18 cellular contexts compared by ENCODE assay signal in genomic region chr7:129841465-129841864, GRCh38.
DNase-seq lines count a peak whose midpoint lies in the region; ATAC-seq and TF ChIP-seq lines count a peak whose summit lies in the region.
"Had no signal": no experiment of that assay in that cellular context is flagged by ENCODE, and none has a peak within 500 bp of the region (broad histone marks: within the 10 kb centered on the region; RNA-seq: fewer than 3 reads in every experiment).

No MANE protein-coding gene starts in this region.

- H3K9ac ChIP-seq in DND-41 (ENCODE audit: low read depth, low read length): no peak overlapping the region

- H3K79me2 ChIP-seq in DND-41 (ENCODE audit: insufficient read depth, low read length): no peaks in the 10 kb centered on the region

- H3K27me3 Mint-ChIP-seq in T-cell: no peaks in the 10 kb centered on the region
- H3K27me3 Mint-ChIP-seq in immature natural killer cell (ENCODE audit: low read depth in 3 of 3): peaks cover 0 to 4% (median 2%) of the 10 kb centered on the region in 3 donors

- TF ChIP-seq EP300 in sigmoid colon (IDR thresholded peaks at IDR 0.05): no peak

- H3K4me1 ChIP-seq in DND-41 (ENCODE audit: insufficient read depth, low read length): peaks cover 6% of the 10 kb centered on the region; the same call in 1 of the 2 replicates
- H3K4me1 ChIP-seq in sigmoid colon: peaks cover 0 to 52% (median 36%) of the 10 kb centered on the region in 4 donors

- H3K27me3 ChIP-seq in DND-41 (ENCODE audit: insufficient read depth, low read length, poor library complexity) (no peaks in the 10 kb centered on the region), sigmoid colon (no peaks in the 10 kb centered on the region)
- H3K27me3 ChIP-seq: esophagus muscularis mucosa, tibial nerve had no signal

- H4K20me1 ChIP-seq in DND-41 (ENCODE audit: insufficient read depth, low read length): no peaks in the 10 kb centered on the region; the same call in 1 of the 2 replicates

- H3K36me3 ChIP-seq in DND-41 (ENCODE audit: insufficient read depth, low read length): no peaks in the 10 kb centered on the region
- H3K36me3 ChIP-seq in sigmoid colon: peaks cover 0 to 24% (median 2%) of the 10 kb centered on the region in 4 donors

- no peak overlapping the region for H3K4me2 ChIP-seq in DND-41 (ENCODE audit: insufficient read depth, low read length)

- H3K27ac Mint-ChIP-seq in T-cell: peak overlapping the region; percentile 43 to 75
- peak overlapping the region in 2 of 6 donors; percentile 7 to 62 for H3K27ac Mint-ChIP-seq in immature natural killer cell

- no peak overlapping the region for H3K4me3 ChIP-seq in DND-41 (ENCODE audit: low read depth in 1 of 2, low read length in 2 of 2)
- H3K4me3 ChIP-seq in sigmoid colon: no peak overlapping the region
- H3K4me3 ChIP-seq: esophagus muscularis mucosa, SK-N-MC, tibial nerve had no signal

- CTCF ChIA-PET in T-cell (lab: Charles Lee): interaction anchor here in 1 of 2 donors (0.7 kb wide), 1 partner anchor 51 kb away, joined by 3 read pairs; no protein-coding TSS in a partner anchor

- intact Hi-C loops in sigmoid colon (cut with DNase I): no loop called here

- H2AFZ ChIP-seq in DND-41 (ENCODE audit: low read depth, low read length): no peak overlapping the region

- ATAC-seq in DND-41 (ENCODE audit: insufficient read depth, low read depth) (peak; percentile 52; the same call in 2 of the 3 replicates), T-cell (replicated peaks in 1 of 4) (peak in 3 of 4 experiments; percentile 43 to 70 (median 60)), HG03280 (IDR thresholded peaks at IDR 0.05; ENCODE audit: unreplicated experiment) (no peak), omental fat pad (ENCODE audit: low FRiP score) (no peak)

- DNase-seq in AML-193 (lab: John Stamatoyannopoulos, UW) (peak; percentile 41 to 66), DND-41 (no peak), T-cell (no peak), immature natural killer cell (no peak), sigmoid colon (no peak), omental fat pad (ENCODE audit: low spot score) (no peak)
- no peak for DNase-seq in stimulated activated CD4-positive, alpha-beta T cell treated with anti-CD3 and anti-CD28 coated beads, Interleukin-1b, Interleukin-23, amount 100 ng/mL, for 48 hours
- DNase-seq: activated effector memory CD4-positive, alpha-beta T cell treated with anti-CD3 and anti-CD28 coated beads, Interleukin-2, amount 50 U/mL, for 16 hours; dermis blood vessel endothelial cell; Karpas-422; midbrain; NCI-H187; NCI-H446 treated with DMSO at 0.1 percent for 48 hours; stimulated activated CD4-positive, alpha-beta T cell treated with anti-CD3 and anti-CD28 coated beads, Interleukin-4, amount 100 ng/mL, for 1 hour had no signal

- 87 to 93% methylated on average over 3 of the region's 3 CpGs for WGBS in sigmoid colon, 2 donors

- POLR2A ChIA-PET in T-cell (lab: Charles Lee): no interaction called here

- H3K27ac ChIP-seq in DND-41 (ENCODE audit: low read length): no peak overlapping the region
- H3K27ac ChIP-seq in sigmoid colon: peak overlapping the region in 2 of 4 donors; percentile 43 to 50
- H3K27ac ChIP-seq: SK-N-MC, tibial nerve had no signal

- H3K9me3 ChIP-seq in DND-41 (ENCODE audit: insufficient read depth, low read length, severe bottlenecking): no peaks in the 10 kb centered on the region
- no peaks in the 10 kb centered on the region for H3K9me3 ChIP-seq in sigmoid colon
- H3K9me3 ChIP-seq: esophagus muscularis mucosa, tibial nerve had no signal

- H3K36me3 Mint-ChIP-seq in T-cell (peaks cover 16% of the 10 kb centered on the region), immature natural killer cell (peaks cover 0 to 18% (median 0%) of the 10 kb centered on the region in 3 donors)

- H3K4me1 Mint-ChIP-seq in T-cell (peaks cover 43 to 52% (median 52%) of the 10 kb centered on the region in 3 donors), immature natural killer cell (peaks cover 53 to 59% of the 10 kb centered on the region in 2 donors)

- no peaks in the 10 kb centered on the region for H3K9me3 Mint-ChIP-seq in T-cell
- H3K9me3 Mint-ChIP-seq in immature natural killer cell: no peaks in the 10 kb centered on the region

- TF ChIP-seq CTCF in DND-41 (IDR thresholded peaks at IDR 0.05; ENCODE audit: borderline replicate concordance, extremely low read depth, low read length, poor library complexity, severe bottlenecking) (no peak), sigmoid colon (IDR thresholded peaks at IDR 0.05) (no peak), omental fat pad (IDR thresholded peaks at IDR 0.05) (no peak)

- no peak for TF ChIP-seq POLR2A in sigmoid colon (IDR thresholded peaks at IDR 0.05)

- H3K4me3 Mint-ChIP-seq in T-cell (no peak overlapping the region), immature natural killer cell (peak overlapping the region in 4 of 5 donors; percentile 0 to 68 (median 40))

Comparison
In these comparisons a context has a peak if more than half of its experiments do, and no peak if none do; other contexts are left out.
1. DNase-seq: peak in AML-193 (2 of 2); none in DND-41 (single experiment), T-cell (0 of 34), immature natural killer cell (0 of 3), sigmoid colon (single experiment), stimulated activated CD4-positive, alpha-beta T cell treated with anti-CD3 and anti-CD28 coated beads, Interleukin-1b, Interleukin-23, amount 100 ng/mL, for 48 hours (single experiment) and omental fat pad (single experiment).
2. ATAC-seq: peak in DND-41 (single experiment) and T-cell (3 of 4); none in HG03280 (single experiment) and omental fat pad (single experiment).
3. H3K4me3 Mint-ChIP-seq: peak in immature natural killer cell (4 of 5); none in T-cell (0 of 3).